In genomic region chr4:101346562-101347266, GRCh38 we compare ENCODE assay signal across 8 cellular contexts. TPM values are rescaled to one million over a fixed set of nuclear protein-coding genes. Genes with fewer than 3 reads are reported as not detected.
A peak's percentile ranks its signal among the peaks of the same experiment; 100 is the strongest.
DNase-seq lines count a peak whose midpoint lies in the region; ATAC-seq and TF ChIP-seq lines count a peak whose summit lies in the region.

No MANE protein-coding gene starts in this region.

- DNase-seq in AG09309 (ENCODE audit: low read depth) = no peak
- peak; percentile 48 for DNase-seq in activated T-helper 9 cell treated with anti-CD3 and anti-CD28 coated beads, Interleukin-2, amount 50 U/mL, for 16 hours (ENCODE audit: low read depth)
- DNase-seq in fibroblast of the aortic adventitia (ENCODE audit: low read depth) = peak; percentile 69
- DNase-seq in superior temporal gyrus (ENCODE audit: extremely low spot score) = peak; percentile 53

- peak overlapping the region; percentile 89 for H3K9ac ChIP-seq in OCI-LY1 (ENCODE audit: low read length)
- H3K9ac ChIP-seq in neural cell (ENCODE audit: low read length) = peak overlapping the region; percentile 85

- H4K20me1 ChIP-seq in OCI-LY1 (ENCODE audit: insufficient read depth, low read length) = no peaks in the 10 kb centered on the region
- no peaks in the 10 kb centered on the region for H4K20me1 ChIP-seq in neural cell (ENCODE audit: insufficient read depth)

- H3K4me1 ChIP-seq in OCI-LY1 (ENCODE audit: insufficient read depth, low read length, severe bottlenecking) = peaks cover 43% of the 10 kb centered on the region

- H3K9me3 ChIP-seq in OCI-LY1 (ENCODE audit: low read length) (no peaks in the 10 kb centered on the region), neural cell (ENCODE audit: low read length) (no peaks in the 10 kb centered on the region)

- H3K9me2 ChIP-seq in OCI-LY1 (ENCODE audit: low read depth, low read length) (no peaks in the 10 kb centered on the region), neural cell (ENCODE audit: insufficient read depth, low read length) (no peaks in the 10 kb centered on the region)

- H3K79me2 ChIP-seq in OCI-LY1 (ENCODE audit: insufficient read depth, low read length) (peaks cover 39% of the 10 kb centered on the region), neural cell (replicated peaks; ENCODE audit: insufficient read depth, low read length) (peaks cover 36% of the 10 kb centered on the region)

- H2AFZ ChIP-seq in OCI-LY1 (ENCODE audit: low read length) = no peak overlapping the region
- H2AFZ ChIP-seq in neural cell (ENCODE audit: low read depth, low read length) = peak overlapping the region; percentile 70

- TF ChIP-seq EP300 in neural cell (conservative IDR thresholded peaks at IDR 0.05; ENCODE audit: poor library complexity, severe bottlenecking) = peak; percentile 56

- TF ChIP-seq RAD21 in neural cell (conservative IDR thresholded peaks at IDR 0.05) = peak; percentile 58

- ATAC-seq in GM18870 (IDR thresholded peaks at IDR 0.05; ENCODE audit: unreplicated experiment) (peak; percentile 3), HG03135 (IDR thresholded peaks at IDR 0.05; ENCODE audit: unreplicated experiment) (peak; percentile 12)

- H3K4me2 ChIP-seq in OCI-LY1 (ENCODE audit: low read length) = peak overlapping the region; percentile 97
- H3K4me2 ChIP-seq in neural cell (ENCODE audit: low read length) = no peak overlapping the region

- no peaks in the 10 kb centered on the region for H3K36me3 ChIP-seq in OCI-LY1 (ENCODE audit: insufficient read depth, low read length)
- H3K36me3 ChIP-seq in neural cell (ENCODE audit: insufficient read depth, low read length) = no peaks in the 10 kb centered on the region

- H3F3A ChIP-seq in OCI-LY1 (ENCODE audit: insufficient read depth, low read length) (no peaks in the 10 kb centered on the region), neural cell (ENCODE audit: insufficient read depth, low read length, poor library complexity, severe bottlenecking) (peaks cover 2% of the 10 kb centered on the region)

- H3K4me3 ChIP-seq in AG09309 (ENCODE audit: control insufficient read depth, low read depth, low read length) (peak overlapping the region; percentile 82), OCI-LY1 (ENCODE audit: low read depth, low read length, poor library complexity, severe bottlenecking) (peak overlapping the region; percentile 79), fibroblast of the aortic adventitia (ENCODE audit: low read depth, low read length) (peak overlapping the region; percentile 73), neural cell (ENCODE audit: low read length) (peak overlapping the region; percentile 75)

- TF ChIP-seq CTCF in AG09309 (IDR thresholded peaks at IDR 0.05; ENCODE audit: control insufficient read depth, insufficient read depth, low read depth, low read length, missing control alignments) (no peak), OCI-LY1 (IDR thresholded peaks at IDR 0.05; ENCODE audit: low read length) (no peak), fibroblast of the aortic adventitia (IDR thresholded peaks at IDR 0.05; ENCODE audit: insufficient read depth, low read length) (no peak), neural cell (IDR thresholded peaks at IDR 0.05; ENCODE audit: poor library complexity, severe bottlenecking) (peak; percentile 25)

- no peaks in the 10 kb centered on the region for H3K27me3 ChIP-seq in OCI-LY1 (ENCODE audit: insufficient read depth, low read length)
- no peaks in the 10 kb centered on the region for H3K27me3 ChIP-seq in neural cell (ENCODE audit: insufficient read depth, low read depth, low read length)

- H3K27ac ChIP-seq in OCI-LY1 (ENCODE audit: low read depth, low read length, poor library complexity, severe bottlenecking) (peak overlapping the region; percentile 89), neural cell (ENCODE audit: low read length) (peak overlapping the region; percentile 89)

TF ChIP-seq in neural cell, 6 proteins besides CTCF, POLR2A, EP300 and RAD21:
- TF ChIP-seq EZH2 (IDR thresholded peaks at IDR 0.05; ENCODE audit: borderline replicate concordance, insufficient read depth, low read length, poor library complexity, severe bottlenecking) = no peak
- TF ChIP-seq SMC3 (conservative IDR thresholded peaks at IDR 0.05; ENCODE audit: poor library complexity) = peak; percentile 66
- TF ChIP-seq MXI1 (conservative IDR thresholded peaks at IDR 0.05; ENCODE audit: poor library complexity, severe bottlenecking) = peak; percentile 85
- TF ChIP-seq, protein P1, sequence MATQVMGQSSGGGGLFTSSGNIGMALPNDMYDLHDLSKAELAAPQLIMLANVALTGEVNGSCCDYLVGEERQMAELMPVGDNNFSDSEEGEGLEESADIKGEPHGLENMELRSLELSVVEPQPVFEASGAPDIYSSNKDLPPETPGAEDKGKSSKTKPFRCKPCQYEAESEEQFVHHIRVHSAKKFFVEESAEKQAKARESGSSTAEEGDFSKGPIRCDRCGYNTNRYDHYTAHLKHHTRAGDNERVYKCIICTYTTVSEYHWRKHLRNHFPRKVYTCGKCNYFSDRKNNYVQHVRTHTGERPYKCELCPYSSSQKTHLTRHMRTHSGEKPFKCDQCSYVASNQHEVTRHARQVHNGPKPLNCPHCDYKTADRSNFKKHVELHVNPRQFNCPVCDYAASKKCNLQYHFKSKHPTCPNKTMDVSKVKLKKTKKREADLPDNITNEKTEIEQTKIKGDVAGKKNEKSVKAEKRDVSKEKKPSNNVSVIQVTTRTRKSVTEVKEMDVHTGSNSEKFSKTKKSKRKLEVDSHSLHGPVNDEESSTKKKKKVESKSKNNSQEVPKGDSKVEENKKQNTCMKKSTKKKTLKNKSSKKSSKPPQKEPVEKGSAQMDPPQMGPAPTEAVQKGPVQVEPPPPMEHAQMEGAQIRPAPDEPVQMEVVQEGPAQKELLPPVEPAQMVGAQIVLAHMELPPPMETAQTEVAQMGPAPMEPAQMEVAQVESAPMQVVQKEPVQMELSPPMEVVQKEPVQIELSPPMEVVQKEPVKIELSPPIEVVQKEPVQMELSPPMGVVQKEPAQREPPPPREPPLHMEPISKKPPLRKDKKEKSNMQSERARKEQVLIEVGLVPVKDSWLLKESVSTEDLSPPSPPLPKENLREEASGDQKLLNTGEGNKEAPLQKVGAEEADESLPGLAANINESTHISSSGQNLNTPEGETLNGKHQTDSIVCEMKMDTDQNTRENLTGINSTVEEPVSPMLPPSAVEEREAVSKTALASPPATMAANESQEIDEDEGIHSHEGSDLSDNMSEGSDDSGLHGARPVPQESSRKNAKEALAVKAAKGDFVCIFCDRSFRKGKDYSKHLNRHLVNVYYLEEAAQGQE (IDR thresholded peaks at IDR 0.05; ENCODE audit: borderline replicate concordance) = peak; percentile 57
- peak; percentile 64 for TF ChIP-seq TAF1 (IDR thresholded peaks at IDR 0.05; ENCODE audit: low read depth)
- no peak for TF ChIP-seq POLR2AphosphoS5 (IDR thresholded peaks at IDR 0.05)
TF ChIP-seq in neural cell: peak in this region for 4.

RNA-seq across cellular contexts. Expression of gene PPP3CA, which starts 0.6 kb away (rescaled TPM):
- total RNA-seq in fibroblast of the aortic adventitia (ENCODE audit: low replicate concordance) = 39.0 and 64.4 TPM in 2 replicates
- polyA plus RNA-seq in neural cell = 63.1 and 78.2 TPM in 2 replicates
- polyA minus RNA-seq in neural cell = 158 and 165 TPM in 2 replicates
